31 cellular contexts compared by ENCODE assay signal in the genomic region with DNA sequence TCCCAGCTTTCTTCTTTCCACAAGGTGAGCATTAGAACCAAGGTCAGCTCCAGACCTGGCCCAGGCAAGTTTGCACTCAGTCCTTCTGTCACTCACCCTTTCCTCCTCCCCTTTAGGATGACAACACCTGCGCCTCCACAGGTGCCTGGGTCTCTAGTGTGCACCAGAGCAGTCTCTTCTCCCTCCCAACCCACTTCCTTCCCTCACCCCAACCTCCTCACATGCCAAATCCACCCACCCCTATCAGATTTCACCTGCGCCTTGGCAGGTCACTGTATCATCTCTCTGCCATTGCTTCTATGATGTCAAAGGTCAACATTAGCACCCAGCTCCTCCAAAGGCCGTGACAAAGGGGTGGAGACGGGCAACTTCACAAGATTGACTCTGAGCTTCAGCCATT.
"Had no signal": no experiment of that assay in that cellular context is flagged by ENCODE, and none has a peak within 500 bp of the region (broad histone marks: within the 10 kb centered on the region; RNA-seq: fewer than 3 reads in every experiment).

No MANE protein-coding gene starts in this region.

- H3K9me3 ChIP-seq: ascending aorta, breast epithelium, colonic mucosa, gastrocnemius medialis had no signal

- H3K27ac Mint-ChIP-seq: activated B cell treated with CpG ODN at 0.5 μM for 24 hours; activated naive CD4-positive, alpha-beta T cell treated with anti-CD3 and anti-CD28 coated beads, Interleukin-2, amount 10 ng/mL, durations not matched to agents 7 days and 5 days; activated naive CD8-positive, alpha-beta T cell treated with anti-CD3 and anti-CD28 coated beads, Interleukin-2, amount 10 ng/mL, durations not matched to agents 7 days and 5 days; activated T-cell treated with anti-CD3 and anti-CD28 coated beads, Interleukin-2, amount 50 U/mL, for 24 hours; activated T-cell treated with anti-CD3 and anti-CD28 coated beads, Interleukin-2, amount 50 U/mL, for 72 hours; brain; T-helper 17 cell; T-helper 2 cell treated with Interferon-gamma antibody and Interleukin-4, amounts not matched to agents 5 μg/mL and 100 μg/mL, for 36 hours had no signal

- H3K27me3 ChIP-seq: ascending aorta, breast epithelium, cardiac muscle cell, colonic mucosa, foreskin keratinocyte, gastrocnemius medialis had no signal

- H3K27ac ChIP-seq: ascending aorta, breast epithelium, cardiac muscle cell, colonic mucosa, foreskin keratinocyte, gastrocnemius medialis, WERI-Rb-1 had no signal

- ATAC-seq: activated CD4-positive, CD25-positive, alpha-beta regulatory T cell treated with anti-CD3 and anti-CD28 coated beads, Interleukin-2, amount 50 U/mL, for 24 hours; activated naive CD4-positive, alpha-beta T cell treated with anti-CD3 and anti-CD28 coated beads, Interleukin-2, amount 50 U/mL, for 72 hours; activated T-cell treated with anti-CD3 and anti-CD28 coated beads, Interleukin-2, amount 50 U/mL, for 72 hours; esophagus mucosa; foreskin keratinocyte; gastrocnemius medialis; T-helper 17 cell had no signal

- H3K4me3 Mint-ChIP-seq: activated B cell treated with CpG ODN at 0.5 μM for 24 hours; activated naive CD4-positive, alpha-beta T cell treated with anti-CD3 and anti-CD28 coated beads, Interleukin-2, amount 10 ng/mL, durations not matched to agents 7 days and 5 days; activated naive CD8-positive, alpha-beta T cell treated with anti-CD3 and anti-CD28 coated beads, Interleukin-2, amount 10 ng/mL, durations not matched to agents 7 days and 5 days; activated T-cell treated with anti-CD3 and anti-CD28 coated beads, Interleukin-2, amount 50 U/mL, for 24 hours; activated T-cell treated with anti-CD3 and anti-CD28 coated beads, Interleukin-2, amount 50 U/mL, for 72 hours; brain; T-helper 17 cell; T-helper 2 cell treated with Interferon-gamma antibody and Interleukin-4, amounts not matched to agents 5 μg/mL and 100 μg/mL, for 36 hours had no signal

- DNase-seq: activated B cell treated with CpG ODN at 0.5 μM for 24 hours; activated CD4-positive, alpha-beta T cell treated with anti-CD3 and anti-CD28 coated beads for 48 hours; activated CD4-positive, alpha-beta T cell treated with anti-CD3 and anti-CD28 coated beads, Interleukin-2, amount 50 U/mL, for 1 hour; activated CD4-positive, alpha-beta T cell treated with anti-CD3 and anti-CD28 coated beads, Interleukin-2, amount 50 U/mL, for 48 hours; activated CD8-positive, alpha-beta memory T cell treated with anti-CD3 and anti-CD28 coated beads, Interleukin-2, amount 50 U/mL, for 48 hours; activated gamma-delta T cell; activated naive CD4-positive, alpha-beta T cell; activated naive CD4-positive, alpha-beta T cell treated with anti-CD3 and anti-CD28 coated beads, Interleukin-2, amount 10 ng/mL, durations not matched to agents 7 days and 5 days; activated naive CD8-positive, alpha-beta T cell treated with anti-CD3 and anti-CD28 coated beads, Interleukin-2, amount 10 ng/mL, durations not matched to agents 7 days and 5 days; activated T-cell treated with anti-CD3 and anti-CD28 coated beads for 4 hours; activated T-cell treated with anti-CD3 and anti-CD28 coated beads, Interleukin-2, amount 50 U/mL, for 24 hours; activated T-cell treated with anti-CD3 and anti-CD28 coated beads, Interleukin-2, amount 50 U/mL, for 72 hours; central memory CD4-positive, alpha-beta T cell; cerebellar nuclear complex; colonic mucosa; effector CD8-positive, alpha-beta T cell; foreskin keratinocyte; gastrocnemius medialis; head of caudate nucleus; T-helper 1 cell; T-helper 17 cell; T1000; WERI-Rb-1 had no signal

- H3K36me3 Mint-ChIP-seq: activated naive CD4-positive, alpha-beta T cell treated with anti-CD3 and anti-CD28 coated beads, Interleukin-2, amount 50 U/mL, for 72 hours had no signal

- H3K9me3 Mint-ChIP-seq: activated B cell treated with CpG ODN at 0.5 μM for 24 hours; activated naive CD4-positive, alpha-beta T cell treated with anti-CD3 and anti-CD28 coated beads, Interleukin-2, amount 10 ng/mL, durations not matched to agents 7 days and 5 days; activated naive CD4-positive, alpha-beta T cell treated with anti-CD3 and anti-CD28 coated beads, Interleukin-2, amount 50 U/mL, for 72 hours; activated naive CD8-positive, alpha-beta T cell treated with anti-CD3 and anti-CD28 coated beads, Interleukin-2, amount 10 ng/mL, durations not matched to agents 7 days and 5 days; activated T-cell treated with anti-CD3 and anti-CD28 coated beads, Interleukin-2, amount 50 U/mL, for 24 hours; activated T-cell treated with anti-CD3 and anti-CD28 coated beads, Interleukin-2, amount 50 U/mL, for 72 hours; T-helper 2 cell treated with Interferon-gamma antibody and Interleukin-4, amounts not matched to agents 5 μg/mL and 100 μg/mL, for 36 hours had no signal

- H3K4me3 ChIP-seq: ascending aorta, breast epithelium, cardiac muscle cell, colonic mucosa, gastrocnemius medialis had no signal

- H3K27me3 Mint-ChIP-seq: activated B cell treated with CpG ODN at 0.5 μM for 24 hours; activated naive CD4-positive, alpha-beta T cell treated with anti-CD3 and anti-CD28 coated beads, Interleukin-2, amount 10 ng/mL, durations not matched to agents 7 days and 5 days; activated naive CD8-positive, alpha-beta T cell treated with anti-CD3 and anti-CD28 coated beads, Interleukin-2, amount 10 ng/mL, durations not matched to agents 7 days and 5 days; activated T-cell treated with anti-CD3 and anti-CD28 coated beads, Interleukin-2, amount 50 U/mL, for 24 hours; brain; T-helper 17 cell had no signal

- H3K36me3 ChIP-seq: ascending aorta, breast epithelium, cardiac muscle cell, colonic mucosa, gastrocnemius medialis, WERI-Rb-1 had no signal

- H3K4me1 ChIP-seq: ascending aorta, breast epithelium, colonic mucosa, gastrocnemius medialis had no signal

- H3K4me1 Mint-ChIP-seq: activated B cell treated with CpG ODN at 0.5 μM for 24 hours, brain had no signal
